In genomic region chr2:41413813-41414485, GRCh38 we compare ENCODE assay signal across 1 cellular context.
A peak's percentile ranks its signal among the peaks of the same experiment; 100 is the strongest.
TF ChIP-seq lines count a peak whose summit lies in the region.

No MANE protein-coding gene starts in this region.

TF ChIP-seq in K562, 482 proteins besides CTCF, POLR2A, EP300 and RAD21 (continued from another document):
- TF ChIP-seq ID3 (CRISPR knock-in tag; IDR thresholded peaks at IDR 0.05) (no peak), ID3 (tag; IDR thresholded peaks at IDR 0.05) (no peak), GTF2B (IDR thresholded peaks at IDR 0.05; ENCODE audit: extremely low read depth, insufficient read length) (no peak), HMBOX1 (IDR thresholded peaks at IDR 0.05) (no peak), MAFF (IDR thresholded peaks at IDR 0.05; ENCODE audit: low read length) (peak; percentile 93), C11orf30 (IDR thresholded peaks at IDR 0.05; ENCODE audit: low read depth) (peak; percentile 67), CEBPG (CRISPR knock-in tag; IDR thresholded peaks at IDR 0.05) (no peak), CEBPG (tag; conservative IDR thresholded peaks at IDR 0.05 in 1 of 2, IDR thresholded peaks at IDR 0.05 in 1 of 2) (no peak), RBBP5 (IDR thresholded peaks at IDR 0.05; ENCODE audit: borderline replicate concordance, insufficient read depth, low read length, poor library complexity, severe bottlenecking) (no peak), SMAD3 (CRISPR knock-in tag; conservative IDR thresholded peaks at IDR 0.05) (no peak), ATF4 (CRISPR knock-in tag; IDR thresholded peaks at IDR 0.05) (no peak), MED1 (CRISPR knock-in tag; IDR thresholded peaks at IDR 0.05; ENCODE audit: borderline replicate concordance) (no peak), MEIS2 (IDR thresholded peaks at IDR 0.05; ENCODE audit: partially characterized antibody) (no peak), SMARCA5 (IDR thresholded peaks at IDR 0.05) (no peak), ETS2 (tag; IDR thresholded peaks at IDR 0.05; ENCODE audit: borderline replicate concordance, poor library complexity, severe bottlenecking) (no peak), CREBBP (IDR thresholded peaks at IDR 0.05; ENCODE audit: low read depth, low read length) (no peak), ZNF3 (CRISPR knock-in tag; IDR thresholded peaks at IDR 0.05) (no peak), PRPF4 (IDR thresholded peaks at IDR 0.05; ENCODE audit: insufficient read depth, low read depth, low read length, poor library complexity, severe bottlenecking) (no peak), ZNF316 (IDR thresholded peaks at IDR 0.05) (peak; percentile 84), TAF7 (tag; IDR thresholded peaks at IDR 0.05) (no peak), HMG20A (CRISPR knock-in tag; conservative IDR thresholded peaks at IDR 0.05) (no peak), MAFG (tag; conservative IDR thresholded peaks at IDR 0.05) (peak; percentile 84), TFE3 (CRISPR knock-in tag; IDR thresholded peaks at IDR 0.05) (peak; percentile 18; the same call in 1 of the 2 replicates), TSC22D4 (tag; IDR thresholded peaks at IDR 0.05) (no peak), DACH1 (IDR thresholded peaks at IDR 0.05; ENCODE audit: partially characterized antibody) (no peak), ARNT (IDR thresholded peaks at IDR 0.05) (no peak), CBX8 (IDR thresholded peaks at IDR 0.05; ENCODE audit: borderline replicate concordance, extremely low read depth, low read depth, low read length, poor library complexity, severe bottlenecking) (no peak), CEBPZ (IDR thresholded peaks at IDR 0.05; ENCODE audit: borderline replicate concordance, low read depth, low read length) (no peak), GTF3C2 (IDR thresholded peaks at IDR 0.05; ENCODE audit: borderline replicate concordance, extremely low read depth, insufficient read length) (no peak)
